Comparison of ENCODE assay signal across 17 cellular contexts in genomic region chr9:132474253-132474652, GRCh38.
DNase-seq lines count a peak whose midpoint lies in the region; ATAC-seq and TF ChIP-seq lines count a peak whose summit lies in the region.
"Had no signal": no experiment of that assay in that cellular context is flagged by ENCODE, and none has a peak within 500 bp of the region (broad histone marks: within the 10 kb centered on the region; RNA-seq: fewer than 3 reads in every experiment).

No MANE protein-coding gene starts in this region.

- H2AFZ ChIP-seq in neuronal stem cell (ENCODE audit: low read length), result peak overlapping the region; percentile 35

- H2BK15ac ChIP-seq in neuronal stem cell (ENCODE audit: low read length), result no peak overlapping the region

- H3K27me3 ChIP-seq in neuronal stem cell (ENCODE audit: control insufficient read depth in 3 of 3, insufficient read depth in 3 of 3, low read depth in 1 of 3, low read length in 3 of 3) (no peaks in the 10 kb centered on the region), sigmoid colon (peaks cover 0 to 12% (median 0%) of the 10 kb centered on the region in 3 donors)
- no peaks in the 10 kb centered on the region for H3K27me3 ChIP-seq in CD4-positive, alpha-beta memory T cell (ENCODE audit: insufficient read depth, low read length)
- H3K27me3 ChIP-seq: MG63 had no signal

- H3K9me3 Mint-ChIP-seq in CD4-positive, alpha-beta memory T cell, result peaks cover 0 to 2% (median 0%) of the 10 kb centered on the region in 8 donors

- H3K36me3 ChIP-seq in neuronal stem cell (replicated peaks in 1 of 2; ENCODE audit: control insufficient read depth in 2 of 2, insufficient read depth in 2 of 2, low read length in 2 of 2) (no peaks in the 10 kb centered on the region), sigmoid colon (no peaks in the 10 kb centered on the region)
- no peaks in the 10 kb centered on the region for H3K36me3 ChIP-seq in CD4-positive, alpha-beta memory T cell (ENCODE audit: insufficient read depth, low read length)
- H3K36me3 ChIP-seq: MG63 had no signal

- peak overlapping the region; percentile 27 for H2BK5ac ChIP-seq in neuronal stem cell (ENCODE audit: low read length)

- POLR2A ChIA-PET in CD4-positive, alpha-beta memory T cell (lab: Charles Lee; ENCODE audit: partially characterized antibody), result no interaction called here

- H3K27ac ChIP-seq in neuronal stem cell (replicated peaks; ENCODE audit: low read length), result peak overlapping the region; percentile 71
- H3K27ac ChIP-seq in sigmoid colon, result no peak overlapping the region
- H3K27ac ChIP-seq in CD4-positive, alpha-beta memory T cell (ENCODE audit: low read depth, low read length), result no peak overlapping the region

- no peak overlapping the region for H3K27ac Mint-ChIP-seq in CD4-positive, alpha-beta memory T cell

- no peaks in the 10 kb centered on the region for H3K79me1 ChIP-seq in neuronal stem cell (ENCODE audit: low read depth, low read length)

- TF ChIP-seq CTCF in epithelial cell of proximal tubule (conservative IDR thresholded peaks at IDR 0.05; ENCODE audit: low read depth, low read length), result no peak
- TF ChIP-seq CTCF in lower leg skin (IDR thresholded peaks at IDR 0.05), result no peak
- TF ChIP-seq CTCF in sigmoid colon (IDR thresholded peaks at IDR 0.05), result no peak

- intact Hi-C loops in lower leg skin (cut with DNase I; ENCODE audit: low total_unique reads), result no loop called here
- intact Hi-C loops in sigmoid colon (cut with DNase I), result no loop called here
- intact Hi-C loops in CD4-positive, alpha-beta memory T cell (cut with micrococcal nuclease), result no loop called here

- H2AK5ac ChIP-seq in neuronal stem cell (ENCODE audit: low read depth, low read length), result no peak overlapping the region

- H3K18ac ChIP-seq in neuronal stem cell (ENCODE audit: low read length), result no peak overlapping the region

- no peak overlapping the region for H4K8ac ChIP-seq in neuronal stem cell (ENCODE audit: low read depth, low read length)

- peak; percentile 57 for DNase-seq in EL
- peak; percentile 10 for DNase-seq in LHCN-M2 (ENCODE audit: low read depth)
- peak; percentile 9 for DNase-seq in epithelial cell of proximal tubule (ENCODE audit: low read depth)
- peak; percentile 84 for DNase-seq in neuronal stem cell (ENCODE audit: low spot score)
- no peak for DNase-seq in lower leg skin (ENCODE audit: low spot score in 2 of 2)
- no peak for DNase-seq in sigmoid colon
- DNase-seq in CD4-positive, alpha-beta memory T cell, result no peak
- DNase-seq: C1 segment of cervical spinal cord; DMS153; KBM-7; MG63; NCI-H1105; NCI-H187; NCI-H69; NK-92 treated with Interleukin-12 subunit alpha and Interleukin-12 subunit beta, amount 100 ng/mL, for 24 hours; OCI-M1 had no signal

- H3K4me1 Mint-ChIP-seq in CD4-positive, alpha-beta memory T cell, result no peaks in the 10 kb centered on the region

- no peak overlapping the region for H3K14ac ChIP-seq in neuronal stem cell (ENCODE audit: low read length)

- H3K9me3 ChIP-seq in neuronal stem cell (replicated peaks in 1 of 2; ENCODE audit: control insufficient read depth in 2 of 2, insufficient read depth in 1 of 2, low read depth in 1 of 2, low read length in 2 of 2), result no peaks in the 10 kb centered on the region
- no peaks in the 10 kb centered on the region for H3K9me3 ChIP-seq in sigmoid colon
- H3K9me3 ChIP-seq in CD4-positive, alpha-beta memory T cell (ENCODE audit: control insufficient read depth in 1 of 2, low read length in 2 of 2), result no peaks in the 10 kb centered on the region
- H3K9me3 ChIP-seq: MG63 had no signal

- H3K9ac ChIP-seq in neuronal stem cell (ENCODE audit: low read depth, low read length, poor library complexity), result no peak overlapping the region

- peaks cover 3 to 5% of the 10 kb centered on the region in 2 donors for H3K27me3 Mint-ChIP-seq in CD4-positive, alpha-beta memory T cell

- CTCF ChIA-PET in CD4-positive, alpha-beta memory T cell (lab: Charles Lee; ENCODE audit: partially characterized antibody), result no interaction called here

- TF ChIP-seq EP300 in sigmoid colon (IDR thresholded peaks at IDR 0.05), result no peak

- H4K91ac ChIP-seq in neuronal stem cell (ENCODE audit: low read depth, low read length, poor library complexity), result no peak overlapping the region

- no peak overlapping the region for H2BK12ac ChIP-seq in neuronal stem cell (ENCODE audit: low read length)

- no peak overlapping the region for H3K4me2 ChIP-seq in neuronal stem cell (ENCODE audit: insufficient read depth, low read length, poor library complexity, severe bottlenecking)

- H3K4me1 ChIP-seq in neuronal stem cell (ENCODE audit: control insufficient read depth in 2 of 2, insufficient read depth in 1 of 2, low read depth in 1 of 2, low read length in 2 of 2) (peaks cover 20 to 26% of the 10 kb centered on the region in 2 donors), sigmoid colon (no peaks in the 10 kb centered on the region)
- H3K4me1 ChIP-seq in CD4-positive, alpha-beta memory T cell (ENCODE audit: insufficient read depth, low read length), result no peaks in the 10 kb centered on the region

- H3K4me3 ChIP-seq in epithelial cell of proximal tubule (ENCODE audit: low read depth, low read length), result no peak overlapping the region
- no peak overlapping the region for H3K4me3 ChIP-seq in neuronal stem cell (ENCODE audit: low read length in 2 of 2)
- H3K4me3 ChIP-seq in lower leg skin (ENCODE audit: low read depth, poor library complexity, severe bottlenecking), result no peak overlapping the region
- H3K4me3 ChIP-seq in sigmoid colon, result no peak overlapping the region
- H3K4me3 ChIP-seq in CD4-positive, alpha-beta memory T cell (ENCODE audit: low read length in 2 of 2), result no peak overlapping the region
- H3K4me3 ChIP-seq: MG63 had no signal

- TF ChIP-seq POLR2A in lower leg skin (IDR thresholded peaks at IDR 0.05) (no peak), sigmoid colon (IDR thresholded peaks at IDR 0.05) (no peak)

- WGBS in neuronal stem cell (ENCODE audit: extremely low coverage in 2 of 2, insufficient read length in 2 of 2, insufficient replicate concordance in 1 of 2), 2 donors, result 100% methylated on average over 2 of the region's 14 CpGs; no CpG with 5 or more reads in 1 of the 2 donors
- 46 to 47% methylated on average over 14 of the region's 14 CpGs for WGBS in lower leg skin, 2 donors
- WGBS in sigmoid colon, 2 donors, result 77 to 79% methylated on average over 14 of the region's 14 CpGs

- H3K23ac ChIP-seq in neuronal stem cell (ENCODE audit: low read depth, low read length, poor library complexity), result no peak overlapping the region

- ATAC-seq in HG02759 (IDR thresholded peaks at IDR 0.05; ENCODE audit: unreplicated experiment), result no peak

- H2BK120ac ChIP-seq in neuronal stem cell (ENCODE audit: low read depth, low read length), result no peak overlapping the region

- no peak overlapping the region for H3K4me3 Mint-ChIP-seq in CD4-positive, alpha-beta memory T cell

- no peaks in the 10 kb centered on the region for H3K36me3 Mint-ChIP-seq in CD4-positive, alpha-beta memory T cell

- H3K4ac ChIP-seq in neuronal stem cell (ENCODE audit: low read length), result no peak overlapping the region

Comparison
In these comparisons a context has a peak if more than half of its experiments do, and no peak if none do; other contexts are left out.
1. DNase-seq: peak in EL (single experiment), LHCN-M2 (single experiment), epithelial cell of proximal tubule (single experiment) and neuronal stem cell (single experiment); none in lower leg skin (0 of 2), sigmoid colon (single experiment) and CD4-positive, alpha-beta memory T cell (0 of 5).